15 cellular contexts compared by ENCODE assay signal in genomic region chr3:177211503-177212277, GRCh38. TPM values are rescaled to one million over a fixed set of nuclear protein-coding genes. Genes with fewer than 3 reads are reported as not detected.
DNase-seq lines count a peak whose midpoint lies in the region; ATAC-seq, FAIRE-seq and TF ChIP-seq lines count a peak whose summit lies in the region.
"Had no signal": no experiment of that assay in that cellular context is flagged by ENCODE, and none has a peak within 500 bp of the region (broad histone marks: within the 10 kb centered on the region; RNA-seq: fewer than 3 reads in every experiment).

No MANE protein-coding gene starts in this region.

- TF ChIP-seq RAD21 in HepG2 (CRISPR knock-in tag; IDR thresholded peaks at IDR 0.05): no peak

- H3K27ac Mint-ChIP-seq in CD8-positive, alpha-beta T cell: peak overlapping the region; percentile 5
- H3K27ac Mint-ChIP-seq: T-helper 2 cell treated with Interferon-gamma antibody and Interleukin-4, amounts not matched to agents 5 μg/mL and 100 μg/mL, for 36 hours had no signal

- no peaks in the 10 kb centered on the region for H3K27me3 Mint-ChIP-seq in CD8-positive, alpha-beta T cell (ENCODE audit: low read depth)

- no TSS peak for BruUV-seq in HepG2 (replicated peaks; lab: Mats Ljungman, UMichigan)
- no TSS peak for BruUV-seq in OCI-LY7 (replicated peaks; lab: Mats Ljungman, UMichigan)

- H3K9me3 Mint-ChIP-seq in CD8-positive, alpha-beta T cell: no peaks in the 10 kb centered on the region
- H3K9me3 Mint-ChIP-seq: T-helper 2 cell treated with Interferon-gamma antibody and Interleukin-4, amounts not matched to agents 5 μg/mL and 100 μg/mL, for 36 hours had no signal

- no peaks in the 10 kb centered on the region for H3K9me2 ChIP-seq in OCI-LY7 (ENCODE audit: insufficient read depth, low read length)

- TF ChIP-seq CTCF in CD8-positive, alpha-beta T cell (IDR thresholded peaks at IDR 0.05): no peak
- no peak for TF ChIP-seq CTCF in LNCaP clone FGC (IDR thresholded peaks at IDR 0.05; ENCODE audit: control insufficient read depth, extremely low read depth, insufficient read depth)
- TF ChIP-seq CTCF in RWPE1 (conservative IDR thresholded peaks at IDR 0.05; ENCODE audit: low read depth): no peak
- TF ChIP-seq CTCF in HepG2 (CRISPR knock-in tag; IDR thresholded peaks at IDR 0.05): no peak
- no peak for TF ChIP-seq CTCF in OCI-LY7 (conservative IDR thresholded peaks at IDR 0.05; ENCODE audit: low read length)

- peak overlapping the region; percentile 69 for H3K4me2 ChIP-seq in HepG2 (ENCODE audit: low read depth, low read length)
- H3K4me2 ChIP-seq in OCI-LY7 (ENCODE audit: low read length): no peak overlapping the region

- H2AFZ ChIP-seq in HepG2 (ENCODE audit: low read length) (peak overlapping the region; percentile 81), OCI-LY7 (ENCODE audit: low read length) (no peak overlapping the region)

- no peak for TF ChIP-seq POLR2A in HepG2 (IDR thresholded peaks at IDR 0.05; ENCODE audit: insufficient read depth in 1 of 2, low read depth in 2 of 2, low read length in 2 of 2)

- 7% methylated on average over 7 of the region's 7 CpGs for WGBS in HepG2 (ENCODE audit: low lambda C conversion rate)

- ATAC-seq in CD8-positive, alpha-beta T cell: peak; percentile 52
- ATAC-seq in HepG2 (peak; percentile 89), HG02623 (IDR thresholded peaks at IDR 0.05; ENCODE audit: unreplicated experiment) (no peak)

- H3K9ac ChIP-seq in HepG2 (ENCODE audit: insufficient read depth, low read depth, low read length): peak overlapping the region; percentile 18; the same call in 1 of the 2 replicates

- CTCF ChIA-PET in CD8-positive, alpha-beta T cell (lab: Charles Lee): interaction anchor here (1.5 kb wide), 1 partner anchor 148 kb away, joined by 3 read pairs; no protein-coding TSS in a partner anchor
- CTCF ChIA-PET in RWPE1 (lab: Yijun Ruan, JAX) (interaction anchor here (0.6 kb wide), 1 partner anchor 518 kb away, joined by 3 read pairs; no protein-coding TSS in a partner anchor), HepG2 (lab: Yijun Ruan, JAX; ENCODE audit: low intra/inter-chr PET ratio, low total read pairs) (no interaction called here), OCI-LY7 (lab: Charles Lee; ENCODE audit: unreplicated experiment) (interaction anchor here (1.1 kb wide), 1 partner anchor 15 kb away, joined by 3 read pairs; no protein-coding TSS in a partner anchor)

- no peaks in the 10 kb centered on the region for H3K79me2 ChIP-seq in HepG2 (ENCODE audit: insufficient read depth, low read length)
- no peaks in the 10 kb centered on the region for H3K79me2 ChIP-seq in OCI-LY7 (ENCODE audit: insufficient read depth, low read depth, low read length)

- POLR2A ChIA-PET in CD8-positive, alpha-beta T cell (lab: Charles Lee): no interaction called here
- POLR2A ChIA-PET in RWPE1 (lab: Yijun Ruan, JAX; ENCODE audit: low non-redundant PET) (no interaction called here), HepG2 (lab: Yijun Ruan, JAX) (interaction anchor here (2.4 kb wide), 1 partner anchor 148 kb away, joined by 7 read pairs; no protein-coding TSS in a partner anchor), OCI-LY7 (lab: Charles Lee) (interaction anchor here (0.5 to 2.0 kb wide), 3 partner anchors 17 to 49 kb away, joined by 6 to 7 read pairs (median 6); no protein-coding TSS in a partner anchor)

- intact Hi-C loops in CD8-positive, alpha-beta T cell (cut with DNase I, micrococcal nuclease): no loop called here
- intact Hi-C loops in HepG2 (cut with micrococcal nuclease; ENCODE audit: unreplicated experiment) (no loop called here), OCI-LY7 (cut with micrococcal nuclease; ENCODE audit: unreplicated experiment) (no loop called here)

- H4K20me1 ChIP-seq in HepG2 (ENCODE audit: insufficient read depth, low read length) (no peaks in the 10 kb centered on the region), OCI-LY7 (ENCODE audit: insufficient read depth, low read length) (no peaks in the 10 kb centered on the region)

- in situ Hi-C loops in HepG2 (cut with HindIII; ENCODE audit: extremely low pct_ligation_motif_present, low pct_unique_long_range_greater_than_20kb): no loop called here

- no peaks in the 10 kb centered on the region for H3K27me3 ChIP-seq in CD8-positive, alpha-beta T cell (ENCODE audit: insufficient read depth, low read length)
- no peaks in the 10 kb centered on the region for H3K27me3 ChIP-seq in HepG2 (ENCODE audit: control insufficient read depth in 1 of 2, insufficient read depth in 2 of 2, low read length in 2 of 2)

- H3K4me1 ChIP-seq in CD8-positive, alpha-beta T cell (ENCODE audit: insufficient read depth, low read length): no peaks in the 10 kb centered on the region
- H3K4me1 ChIP-seq in HepG2 (ENCODE audit: insufficient read depth, low read length): peaks cover 62% of the 10 kb centered on the region
- no peaks in the 10 kb centered on the region for H3K4me1 ChIP-seq in OCI-LY7 (ENCODE audit: insufficient read depth, low read length, poor library complexity, severe bottlenecking)

- no peak overlapping the region for H3K4me3 ChIP-seq in CD8-positive, alpha-beta T cell (ENCODE audit: low read depth, low read length)
- H3K4me3 ChIP-seq in LNCaP clone FGC (ENCODE audit: low read depth, low read length): no peak overlapping the region
- peak overlapping the region in 1 of 3 experiments; percentile 38; a peak in 1 of 6 replicates for H3K4me3 ChIP-seq in HepG2 (replicated peaks in 1 of 3; ENCODE audit: insufficient read depth in 1 of 3, low read depth in 2 of 3, low read length in 3 of 3)
- no peak overlapping the region for H3K4me3 ChIP-seq in OCI-LY7 (ENCODE audit: low read depth, low read length, poor library complexity, severe bottlenecking)

- H3K36me3 Mint-ChIP-seq in CD8-positive, alpha-beta T cell: no peaks in the 10 kb centered on the region

- peak in 1 of 2 experiments; percentile 27; a peak in 1 of 4 replicates for TF ChIP-seq EP300 in HepG2 (IDR thresholded peaks at IDR 0.05; ENCODE audit: low read depth in 2 of 2, low read length in 2 of 2)
- no peak for TF ChIP-seq EP300 in HepG2 (CRISPR knock-in tag; IDR thresholded peaks at IDR 0.05; ENCODE audit: borderline replicate concordance)

- no peak overlapping the region for H3K27ac ChIP-seq in CD8-positive, alpha-beta T cell (ENCODE audit: low read depth, low read length)
- H3K27ac ChIP-seq in RWPE1 (no peak overlapping the region), HepG2 (ENCODE audit: extremely low read length, insufficient read depth, low read length) (no peak overlapping the region), OCI-LY7 (ENCODE audit: low read depth, low read length, poor library complexity, severe bottlenecking) (no peak overlapping the region), substantia nigra (ENCODE audit: low read depth, low read length, poor library complexity, severe bottlenecking) (no peak overlapping the region)

- no peak overlapping the region for H3K4me3 Mint-ChIP-seq in CD8-positive, alpha-beta T cell
- H3K4me3 Mint-ChIP-seq: T-helper 2 cell treated with Interferon-gamma antibody and Interleukin-4, amounts not matched to agents 5 μg/mL and 100 μg/mL, for 36 hours had no signal

- H3K4me1 Mint-ChIP-seq in CD8-positive, alpha-beta T cell (ENCODE audit: low read depth): peaks cover 6% of the 10 kb centered on the region

- no peaks in the 10 kb centered on the region for H3K9me3 ChIP-seq in CD8-positive, alpha-beta T cell (ENCODE audit: low read length)
- no peaks in the 10 kb centered on the region for H3K9me3 ChIP-seq in HepG2 (ENCODE audit: low read length)
- H3K9me3 ChIP-seq in OCI-LY7 (ENCODE audit: low read length): no peaks in the 10 kb centered on the region
- H3K9me3 ChIP-seq: Caco-2 had no signal

- FAIRE-seq in HepG2 (lab: Jason Lieb, UNC): peak; percentile 23
- FAIRE-seq: HTR-8/SVneo had no signal

- no peaks in the 10 kb centered on the region for H3K36me3 ChIP-seq in CD8-positive, alpha-beta T cell (ENCODE audit: insufficient read depth, low read length)
- H3K36me3 ChIP-seq in HepG2 (replicated peaks in 1 of 2; ENCODE audit: control insufficient read depth in 1 of 2, insufficient read depth in 2 of 2, low read length in 2 of 2) (no peaks in the 10 kb centered on the region), OCI-LY7 (ENCODE audit: insufficient read depth, low read length) (no peaks in the 10 kb centered on the region)

- DNase-seq in CD8-positive, alpha-beta T cell: no peak
- DNase-seq in LNCaP clone FGC (ENCODE audit: low read depth) (peak; percentile 86), RWPE1 (ENCODE audit: low spot score) (peak; percentile 21), HepG2 (ENCODE audit: low spot score) (peak; percentile 74), OCI-LY7 (ENCODE audit: low spot score) (no peak), substantia nigra (lab: John Stamatoyannopoulos, UW) (no peak), cortex of kidney (lab: John Stamatoyannopoulos, UW) (no peak)
- DNase-seq: activated CD8-positive, alpha-beta memory T cell treated with anti-CD3 and anti-CD28 coated beads, Interleukin-2, amount 50 U/mL, for 4 hours; NCI-H510A; occipital lobe; stimulated activated CD4-positive, alpha-beta T cell treated with anti-CD3 and anti-CD28 coated beads, Interleukin-2, amount 100 ng/mL, for 48 hours had no signal

RNA-seq across cellular contexts. Expression of gene TBL1XR1, which starts 14.4 kb away (rescaled TPM):
- 10 to 100 TPM; 64.8 to 68.4 TPM for total RNA-seq in CD8-positive, alpha-beta T cell
- total RNA-seq in HepG2 (2016; rRNA removed; fragmentation: Illumina TruSeq; extraction: Trizol): 62.5 and 108 TPM in 2 replicates
- 10.8 TPM in 2 replicates for total RNA-seq in HepG2 (2016; cell fraction: cytosol; rRNA removed; fragmentation: Illumina TruSeq; extraction: Trizol; ENCODE audit: low read depth)
- total RNA-seq in HepG2 (2016; cell fraction: insoluble cytoplasmic fraction; rRNA removed; fragmentation: Illumina TruSeq; extraction: Trizol): 67.0 and 111 TPM in 2 replicates
- 31.7 and 36.1 TPM in 2 replicates for total RNA-seq in HepG2 (2016; cell fraction: membrane; rRNA removed; fragmentation: Illumina TruSeq; extraction: Trizol)
- total RNA-seq in HepG2 (2016; cell fraction: nucleus; rRNA removed; fragmentation: Illumina TruSeq; extraction: Trizol): 58.6 and 64.8 TPM in 2 replicates
- 49.2 and 57.7 TPM in 2 replicates for polyA plus RNA-seq in HepG2 (2011; rRNA removed)
- polyA plus RNA-seq in HepG2 (2011; cell fraction: cytosol; rRNA removed): 12.2 and 20.2 TPM in 2 replicates
- 20.1 and 30.6 TPM in 2 replicates for polyA plus RNA-seq in HepG2 (2011; cell fraction: nucleus; rRNA removed)
- 21.8 and 27.0 TPM in 2 replicates for polyA plus RNA-seq in HepG2 (2012)
- 1.9 and 2.1 TPM in 2 replicates for polyA plus RNA-seq in HepG2 (2016; cell fraction: cytosol; fragmentation: Illumina TruSeq; extraction: Trizol; ENCODE audit: low read depth)
- 38.3 and 42.9 TPM in 2 replicates for polyA plus RNA-seq in HepG2 (2016; cell fraction: insoluble cytoplasmic fraction; fragmentation: Illumina TruSeq; extraction: Trizol; ENCODE audit: low read depth)
- polyA plus RNA-seq in HepG2 (2016; cell fraction: membrane; fragmentation: Illumina TruSeq; extraction: Trizol; ENCODE audit: low read depth): 6.4 and 9.9 TPM in 2 replicates
- polyA plus RNA-seq in HepG2 (2016; cell fraction: nucleus; fragmentation: Illumina TruSeq; extraction: Trizol; ENCODE audit: insufficient read depth, low read depth): 53.4 and 55.7 TPM in 2 replicates
- polyA minus RNA-seq in HepG2 (2011; rRNA and poly(A)+ RNA removed; ENCODE audit: low replicate concordance): 126 and 330 TPM in 2 replicates
- 128 and 166 TPM in 2 replicates for polyA minus RNA-seq in HepG2 (2011; cell fraction: cytosol; rRNA and poly(A)+ RNA removed)
- 187 and 199 TPM in 2 replicates for polyA minus RNA-seq in HepG2 (2011; cell fraction: nucleus; rRNA and poly(A)+ RNA removed)
- 103 and 121 TPM in 2 replicates for total RNA-seq in OCI-LY7 (2014; rRNA removed; shearing (Covaris generic))
- 158 and 162 TPM in 2 replicates for total RNA-seq in OCI-LY7 (2022)

Comparison
In these comparisons a context has a peak if more than half of its experiments do, and no peak if none do; other contexts are left out.
1. DNase-seq: peak in LNCaP clone FGC (single experiment), RWPE1 (single experiment) and HepG2 (single experiment); none in CD8-positive, alpha-beta T cell (0 of 7), OCI-LY7 (single experiment), substantia nigra (0 of 49) and cortex of kidney (single experiment).
2. POLR2A ChIA-PET loops: an anchor here in HepG2 (2.4 kb wide) and OCI-LY7 (0.5 to 2.0 kb wide); none called in CD8-positive, alpha-beta T cell and RWPE1.